24 cellular contexts compared by ENCODE assay signal in the genomic region with DNA sequence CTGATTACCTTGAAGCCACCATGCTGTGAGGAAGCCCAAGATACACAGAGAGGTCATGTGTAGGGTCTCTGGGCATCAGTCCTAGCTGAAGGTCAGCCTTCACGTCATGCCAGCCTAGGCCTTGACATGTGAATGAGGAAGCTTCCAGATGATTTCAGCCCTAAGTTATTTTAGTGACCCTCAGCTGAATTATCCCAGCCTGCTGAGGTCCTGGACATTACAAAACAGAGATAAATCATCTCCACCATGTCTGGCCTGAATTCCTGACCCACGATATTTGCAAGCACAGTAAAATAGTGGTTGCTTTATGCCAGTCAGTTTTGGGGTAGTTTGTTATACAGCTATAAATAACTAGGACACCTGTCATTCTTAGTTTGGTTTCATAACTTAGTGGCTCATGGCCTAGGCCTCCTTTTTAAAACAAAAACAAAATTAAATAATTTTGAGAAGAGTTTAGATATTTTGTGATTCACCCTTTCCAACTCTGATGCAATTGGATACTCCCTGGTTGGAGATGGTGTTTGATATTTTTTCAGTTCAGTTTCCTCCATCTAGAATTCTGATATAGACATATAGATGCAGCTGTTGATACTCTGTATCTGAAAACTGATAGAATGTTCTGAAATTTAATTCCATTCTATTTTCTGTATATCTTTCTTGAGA.
A peak's percentile ranks its signal among the peaks of the same experiment; 100 is the strongest.
DNase-seq lines count a peak whose midpoint lies in the region; ATAC-seq and TF ChIP-seq lines count a peak whose summit lies in the region.
"Had no signal": no experiment of that assay in that cellular context is flagged by ENCODE, and none has a peak within 500 bp of the region (broad histone marks: within the 10 kb centered on the region; RNA-seq: fewer than 3 reads in every experiment).

No MANE protein-coding gene starts in this region.

- no peak overlapping the region for H4K8ac ChIP-seq in mesendoderm (ENCODE audit: low read depth, low read length)

- H3K27ac ChIP-seq in epithelial cell of prostate (peak overlapping the region; percentile 72), left lung (no peak overlapping the region), mesendoderm (ENCODE audit: low read depth, low read length) (no peak overlapping the region)
- H3K27ac ChIP-seq: HL-60, ovary had no signal

- H3K4me1 ChIP-seq in left lung = no peaks in the 10 kb centered on the region
- H3K4me1 ChIP-seq in mesendoderm (ENCODE audit: control insufficient read depth, low read depth, low read length) = no peaks in the 10 kb centered on the region
- H3K4me1 ChIP-seq: Caco-2 had no signal

- H3K79me2 ChIP-seq in mesendoderm (ENCODE audit: control insufficient read depth, insufficient read depth, low read length) = no peaks in the 10 kb centered on the region

- H3K23ac ChIP-seq in mesendoderm (ENCODE audit: low read length) = no peak overlapping the region

- H3K4me3 ChIP-seq in left lung (no peak overlapping the region), mesendoderm (ENCODE audit: low read length) (no peak overlapping the region)
- H3K4me3 ChIP-seq: ovary, skin epidermis had no signal

- H3K9me3 ChIP-seq in left lung = peaks cover 0 to 4% of the 10 kb centered on the region in 2 donors
- H3K9me3 ChIP-seq: Caco-2, ovary had no signal

- intact Hi-C loops in left lung (cut with DNase I) = no loop called here

- H3K4me2 ChIP-seq in mesendoderm (ENCODE audit: low read length) = no peak overlapping the region

- H2AK5ac ChIP-seq in mesendoderm (ENCODE audit: low read length) = no peak overlapping the region

- H3K4ac ChIP-seq in mesendoderm (ENCODE audit: low read depth, low read length) = no peak overlapping the region

- H3K36me3 ChIP-seq in left lung (no peaks in the 10 kb centered on the region), mesendoderm (ENCODE audit: control insufficient read depth, insufficient read depth, low read length) (no peaks in the 10 kb centered on the region)
- H3K36me3 ChIP-seq: ovary had no signal

- no peak overlapping the region for H2BK5ac ChIP-seq in mesendoderm (ENCODE audit: low read length)

- TF ChIP-seq CTCF in left lung (IDR thresholded peaks at IDR 0.05) = no peak

- ATAC-seq in HG03460 (IDR thresholded peaks at IDR 0.05; ENCODE audit: unreplicated experiment) = peak; percentile 42
- no peak for ATAC-seq in left lung
- ATAC-seq in HG02763 (IDR thresholded peaks at IDR 0.05; ENCODE audit: unreplicated experiment) = no peak
- ATAC-seq: activated CD4-positive, alpha-beta T cell treated with anti-CD3 and anti-CD28 coated beads for 36 hours; stimulated activated memory B cell treated with anti-CD40 and anti-IgM and Interleukin-4, amounts not matched to agents 10 μg/mL and 1 μg/mL and 100 μg/mL, for 72 hours had no signal

- no peak overlapping the region for H3K9ac ChIP-seq in mesendoderm (ENCODE audit: low read length)

- H2BK15ac ChIP-seq in mesendoderm (replicated peaks; ENCODE audit: low read depth) = no peak overlapping the region

- no peaks in the 10 kb centered on the region for H3K79me1 ChIP-seq in mesendoderm (ENCODE audit: low read length)

- H4K5ac ChIP-seq in mesendoderm (ENCODE audit: low read length) = no peak overlapping the region

- H3K18ac ChIP-seq in mesendoderm (ENCODE audit: low read length) = no peak overlapping the region

- no CpG with 5 or more reads among the region's 2 CpGs for WGBS in mesendoderm (ENCODE audit: extremely low coverage, insufficient coverage, low lambda C conversion rate)

- DNase-seq in EL = peak; percentile 10
- DNase-seq in epithelial cell of prostate (ENCODE audit: low read depth, low spot score) = no peak
- peak; percentile 67 for DNase-seq in myocyte (ENCODE audit: low read depth)
- DNase-seq in left lung = no peak
- DNase-seq in nucleus accumbens (lab: John Stamatoyannopoulos, UW) = no peak
- no peak for DNase-seq in mesendoderm
- DNase-seq: activated CD4-positive, alpha-beta T cell treated with anti-CD3 and anti-CD28 coated beads for 36 hours; activated naive CD4-positive, alpha-beta T cell treated with anti-CD3 and anti-CD28 coated beads, Interleukin-2, amount 50 U/mL, for 16 hours; activated T-cell treated with anti-CD3 and anti-CD28 coated beads for 4 hours; Caco-2; central memory CD4-positive, alpha-beta T cell; effector memory CD4-positive, alpha-beta T cell; GF-D8; immature natural killer cell; NCI-H1092 treated with DMSO at 0.1 percent for 48 hours; NCI-H2171; ovary; SHP77 treated with DMSO at 0.1 percent for 48 hours; T-helper 2 cell had no signal

- no peak overlapping the region for H3K56ac ChIP-seq in mesendoderm (ENCODE audit: low read length)

- no peak overlapping the region for H2BK120ac ChIP-seq in mesendoderm (ENCODE audit: low read depth, low read length)

- H3K27me3 ChIP-seq in left lung = no peaks in the 10 kb centered on the region
- H3K27me3 ChIP-seq in mesendoderm (ENCODE audit: insufficient read depth, low read length, poor library complexity) = no peaks in the 10 kb centered on the region
- H3K27me3 ChIP-seq: ovary had no signal

Comparison
In these comparisons a context has a peak if more than half of its experiments do, and no peak if none do; other contexts are left out.
1. DNase-seq: peak in EL (single experiment) and myocyte (single experiment); none in epithelial cell of prostate (single experiment), left lung (0 of 2), nucleus accumbens (0 of 56) and mesendoderm (single experiment).